ENCODE assay signal across 16 cellular contexts in genomic region chr2:3159801-3160545, GRCh38.
"Had no signal": no experiment of that assay in that cellular context is flagged by ENCODE, and none has a peak within 500 bp of the region (broad histone marks: within the 10 kb centered on the region; RNA-seq: fewer than 3 reads in every experiment).

No MANE protein-coding gene starts in this region.

- H3K27ac Mint-ChIP-seq: endodermal cell, mesothelial cell of epicardium, natural killer cell had no signal

- H3K36me3 ChIP-seq: suprapubic skin, upper lobe of left lung, vagina had no signal

- DNase-seq: effector CD4-positive, alpha-beta T cell; endodermal cell; erythroblast; foreskin keratinocyte; natural killer cell; small intestine; stimulated activated CD4-positive, alpha-beta T cell treated with anti-CD3 and anti-CD28 coated beads, Interleukin-2, amount 100 ng/mL, for 48 hours; stimulated activated naive CD8-positive, alpha-beta T cell treated with anti-CD3 and anti-CD28 coated beads, Interleukin-15, Interleukin-2, amounts not matched to agents 100 U/mL and 50 U/mL, for 24 hours; tibial artery; upper lobe of left lung had no signal

- H3K4me1 ChIP-seq: foreskin keratinocyte, suprapubic skin, tibial artery, upper lobe of left lung, vagina had no signal

- H3K27ac ChIP-seq: coronary artery, foreskin keratinocyte, suprapubic skin, tibial artery, upper lobe of left lung, vagina had no signal

- H3K4me1 Mint-ChIP-seq: endodermal cell, mesothelial cell of epicardium had no signal

- H3K4me3 Mint-ChIP-seq: endodermal cell, mesothelial cell of epicardium, natural killer cell had no signal

- H3K4me3 ChIP-seq: coronary artery, suprapubic skin, tibial artery, upper lobe of left lung, vagina had no signal

- ATAC-seq: left lobe of liver; natural killer cell; right cardiac atrium; stimulated activated naive CD8-positive, alpha-beta T cell treated with anti-CD3 and anti-CD28 coated beads, Interleukin-15, Interleukin-2, amounts not matched to agents 100 U/mL and 50 U/mL, for 24 hours had no signal

- H3K9me3 ChIP-seq: vagina had no signal

- H3K27me3 ChIP-seq: foreskin keratinocyte, suprapubic skin, tibial artery, upper lobe of left lung, vagina had no signal
